In genomic region chr7:143288836-143289235, GRCh38 we compare ENCODE assay signal across 1 cellular context.
TF ChIP-seq lines count a peak whose summit lies in the region.

No MANE protein-coding gene starts in this region.

TF ChIP-seq in A549, 52 proteins besides CTCF, POLR2A, EP300 and RAD21 (continued from another document):
- TF ChIP-seq REST (IDR thresholded peaks at IDR 0.05) = no peak
- no peak for TF ChIP-seq CEBPB (IDR thresholded peaks at IDR 0.05)
- TF ChIP-seq JUN (IDR thresholded peaks at IDR 0.05) = no peak
- no peak for TF ChIP-seq ZNF302 (CRISPR knock-in tag; IDR thresholded peaks at IDR 0.05)
- no peak for TF ChIP-seq TP53 (CRISPR knock-in tag; IDR thresholded peaks at IDR 0.05)
- TF ChIP-seq MAZ (IDR thresholded peaks at IDR 0.05; ENCODE audit: borderline replicate concordance, low read depth, low read length) = no peak
- no peak for TF ChIP-seq ZC3H11A (IDR thresholded peaks at IDR 0.05)
- TF ChIP-seq E2F6 (IDR thresholded peaks at IDR 0.05; ENCODE audit: borderline replicate concordance, low read depth) = no peak
- TF ChIP-seq JUNB (IDR thresholded peaks at IDR 0.05) = no peak
- no peak for TF ChIP-seq FOXS1 (CRISPR knock-in tag; IDR thresholded peaks at IDR 0.05)
- TF ChIP-seq ESRRA (IDR thresholded peaks at IDR 0.05; ENCODE audit: borderline replicate concordance, low read length) = no peak
- TF ChIP-seq USF2 (IDR thresholded peaks at IDR 0.05) = no peak
- no peak for TF ChIP-seq CHD4 (IDR thresholded peaks at IDR 0.05; ENCODE audit: borderline replicate concordance)
- TF ChIP-seq BHLHE40 (IDR thresholded peaks at IDR 0.05; ENCODE audit: low read depth, low read length) = no peak
- no peak for TF ChIP-seq RFX5 (IDR thresholded peaks at IDR 0.05)
- no peak for TF ChIP-seq PBX3 (IDR thresholded peaks at IDR 0.05)
- TF ChIP-seq MAFK (IDR thresholded peaks at IDR 0.05; ENCODE audit: partially characterized antibody) = no peak
- TF ChIP-seq CHD2 (IDR thresholded peaks at IDR 0.05; ENCODE audit: low read length, partially characterized antibody) = no peak
